Comparison of ENCODE assay signal across 7 cellular contexts in the genomic region with DNA sequence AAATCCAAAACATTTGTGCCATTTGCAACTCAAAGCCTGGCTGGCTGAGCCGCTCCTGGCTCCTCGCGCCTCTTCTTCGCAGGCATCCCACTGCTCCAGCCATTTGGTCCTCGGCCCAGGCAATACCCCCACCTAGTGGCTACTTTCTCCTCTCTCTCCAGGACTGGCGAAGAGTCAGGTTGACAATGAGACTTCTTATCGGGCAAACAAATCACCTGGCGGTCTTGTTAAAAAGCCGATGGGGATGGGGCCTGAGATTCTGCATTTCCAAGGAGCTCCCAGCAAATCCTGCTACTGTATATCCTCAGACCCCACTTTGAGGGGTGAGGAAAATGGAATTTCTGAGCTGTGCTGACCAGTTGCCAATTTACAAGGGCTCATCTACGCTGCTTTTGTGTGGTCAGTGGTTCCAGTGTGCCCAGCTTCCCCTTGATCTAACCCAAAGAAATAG.
DNase-seq lines count a peak whose midpoint lies in the region; ATAC-seq and TF ChIP-seq lines count a peak whose summit lies in the region.

No MANE protein-coding gene starts in this region.

- DNase-seq in EL (peak; percentile 57), HL-60 (ENCODE audit: low read depth in 1 of 2, low spot score in 1 of 2) (peak; percentile 8 to 39), PC-3 (peak; percentile 71), coronary artery (ENCODE audit: low spot score) (no peak), lung (ENCODE audit: low spot score) (peak; percentile 47)
- no peak for DNase-seq in effector memory CD8-positive, alpha-beta T cell

- CTCF ChIA-PET in PC-3 (lab: Charles Lee): no interaction called here

- no peaks in the 10 kb centered on the region for H3K27me3 ChIP-seq in HL-60 (ENCODE audit: insufficient read depth, poor library complexity, severe bottlenecking)
- H3K27me3 ChIP-seq in PC-3 (ENCODE audit: low read length): no peaks in the 10 kb centered on the region
- H3K27me3 ChIP-seq in lung (ENCODE audit: control insufficient read depth, insufficient read depth): no peaks in the 10 kb centered on the region

- peaks cover 42 to 82% of the 10 kb centered on the region in 2 donors for H3K27me3 Mint-ChIP-seq in effector memory CD8-positive, alpha-beta T cell

- H3K27ac ChIP-seq in HL-60 (replicated peaks): no peak overlapping the region
- H3K27ac ChIP-seq in PC-3 (ENCODE audit: low read length): no peak overlapping the region
- H3K27ac ChIP-seq in coronary artery: no peak overlapping the region
- H3K27ac ChIP-seq in lung (ENCODE audit: low read depth in 1 of 2, low read length in 1 of 2): no peak overlapping the region

- H3K9me3 Mint-ChIP-seq in effector memory CD8-positive, alpha-beta T cell: no peaks in the 10 kb centered on the region

- TF ChIP-seq CTCF in HL-60 (IDR thresholded peaks at IDR 0.05; ENCODE audit: insufficient read depth, low read length) (peak; percentile 64), PC-3 (conservative IDR thresholded peaks at IDR 0.05; ENCODE audit: low read depth, low read length) (peak; percentile 75), coronary artery (IDR thresholded peaks at IDR 0.05) (peak; percentile 46), lung (IDR thresholded peaks at IDR 0.05; ENCODE audit: control extremely low read depth, extremely low read depth) (peak; percentile 4)

- H3K36me3 ChIP-seq in PC-3 (ENCODE audit: low read depth, low read length) (no peaks in the 10 kb centered on the region), lung (ENCODE audit: control insufficient read depth in 2 of 2, insufficient read depth in 2 of 2, low read length in 2 of 2) (no peaks in the 10 kb centered on the region)

- WGBS in lung, 2 donors: 12 to 13% methylated on average over 10 of the region's 10 CpGs

- H3F3A ChIP-seq in PC-3 (ENCODE audit: low read length, unreplicated experiment): no peaks in the 10 kb centered on the region

- no peaks in the 10 kb centered on the region for H3K4me1 ChIP-seq in PC-3 (ENCODE audit: insufficient read depth, low read length)
- no peaks in the 10 kb centered on the region for H3K4me1 ChIP-seq in lung (ENCODE audit: control insufficient read depth in 2 of 2, insufficient read depth in 2 of 2, low read length in 2 of 2)

- no peaks in the 10 kb centered on the region for H3K9me2 ChIP-seq in PC-3 (replicated peaks; ENCODE audit: low read length)

- H3K4me1 Mint-ChIP-seq in effector memory CD8-positive, alpha-beta T cell (ENCODE audit: low read depth in 2 of 2): peaks cover 4 to 6% of the 10 kb centered on the region in 2 donors

- no peaks in the 10 kb centered on the region for H4K20me1 ChIP-seq in PC-3 (ENCODE audit: low read length)

- no peak overlapping the region for H3K9ac ChIP-seq in PC-3 (ENCODE audit: low read length)

- no peak overlapping the region for H3K4me3 Mint-ChIP-seq in effector memory CD8-positive, alpha-beta T cell

- no peak overlapping the region for H3K4me3 ChIP-seq in HL-60 (replicated peaks; ENCODE audit: insufficient read depth, low read length)
- no peak overlapping the region for H3K4me3 ChIP-seq in PC-3 (ENCODE audit: low read length)
- H3K4me3 ChIP-seq in coronary artery: no peak overlapping the region
- no peak overlapping the region for H3K4me3 ChIP-seq in lung

- no peak overlapping the region for H3K27ac Mint-ChIP-seq in effector memory CD8-positive, alpha-beta T cell

- H3K9me3 ChIP-seq in PC-3 (ENCODE audit: low read length) (no peaks in the 10 kb centered on the region), lung (ENCODE audit: control insufficient read depth in 2 of 2, insufficient read depth in 1 of 2, low read length in 1 of 2) (no peaks in the 10 kb centered on the region)

- ATAC-seq in PC-3: peak; percentile 79
- ATAC-seq in lung (ENCODE audit: insufficient read depth, low FRiP score): no peak
- no peak for ATAC-seq in GM21360 (IDR thresholded peaks at IDR 0.05; ENCODE audit: unreplicated experiment)
- no peak for ATAC-seq in effector memory CD8-positive, alpha-beta T cell (replicated peaks)

- intact Hi-C loops in PC-3 (cut with micrococcal nuclease): loop anchor here (5.0 kb wide), 1 partner anchor 77 kb away; no protein-coding TSS in a partner anchor

- BruUV-seq in PC-3 (replicated peaks; lab: Mats Ljungman, UMichigan): no TSS peak

- no peaks in the 10 kb centered on the region for H3K79me2 ChIP-seq in PC-3 (ENCODE audit: low read length)

- POLR2A ChIA-PET in PC-3 (lab: Charles Lee; ENCODE audit: unreplicated experiment): no interaction called here

- H2AFZ ChIP-seq in PC-3 (ENCODE audit: low read length): no peak overlapping the region

- H3K36me3 Mint-ChIP-seq in effector memory CD8-positive, alpha-beta T cell (ENCODE audit: insufficient read depth): no peaks in the 10 kb centered on the region

- no peak overlapping the region for H3K4me2 ChIP-seq in PC-3 (ENCODE audit: low read length)

Comparison
In these comparisons a context has a peak if more than half of its experiments do, and no peak if none do; other contexts are left out.
1. DNase-seq: peak in EL (single experiment), HL-60 (2 of 2), PC-3 (single experiment) and lung (single experiment); none in coronary artery (single experiment) and effector memory CD8-positive, alpha-beta T cell (0 of 3).
2. CTCF ChIP-seq: peak in every context shown above with its lines; median percentile 75 in PC-3; 64 in HL-60; 46 in coronary artery; 4 in lung.